Comparison of ENCODE assay signal across 26 cellular contexts in genomic region chr20:37505263-37506165, GRCh38. TPM values are rescaled to one million over a fixed set of nuclear protein-coding genes. Genes with fewer than 3 reads are reported as not detected.
DNase-seq lines count a peak whose midpoint lies in the region; ATAC-seq, FAIRE-seq and TF ChIP-seq lines count a peak whose summit lies in the region.
"Had no signal": no experiment of that assay in that cellular context is flagged by ENCODE, and none has a peak within 500 bp of the region (broad histone marks: within the 10 kb centered on the region; RNA-seq: fewer than 3 reads in every experiment).

No MANE protein-coding gene starts in this region.

- H3K4me1 ChIP-seq in left ventricle myocardium inferior (peaks cover 36% of the 10 kb centered on the region), HepG2 (ENCODE audit: insufficient read depth, low read length) (peaks cover 38% of the 10 kb centered on the region), PC-9 (replicated peaks; ENCODE audit: insufficient read depth) (no peaks in the 10 kb centered on the region; the same call in 1 of the 2 replicates), smooth muscle cell (ENCODE audit: low read depth) (peaks cover 9% of the 10 kb centered on the region), gastroesophageal sphincter (peaks cover 0 to 6% (median 0%) of the 10 kb centered on the region in 3 donors), foreskin keratinocyte (no peaks in the 10 kb centered on the region)
- H3K4me1 ChIP-seq: testis had no signal

- peak; percentile 43 for ATAC-seq in left ventricle myocardium superior
- peak; percentile 83 for ATAC-seq in HepG2
- no peak for ATAC-seq in gastroesophageal sphincter
- ATAC-seq in foreskin keratinocyte = no peak
- ATAC-seq: activated CD8-positive, alpha-beta T cell treated with anti-CD3 and anti-CD28 coated beads, Interleukin-2, amount 10 ng/mL, durations not matched to agents 7 days and 5 days had no signal

- H3K4me3 ChIP-seq in left ventricle myocardium inferior (no peak overlapping the region), HepG2 (replicated peaks in 1 of 3; ENCODE audit: insufficient read depth in 1 of 3, low read depth in 2 of 3, low read length in 3 of 3) (no peak overlapping the region; a peak in 1 of 6 replicates), PC-9 (no peak overlapping the region), smooth muscle cell (no peak overlapping the region), gastroesophageal sphincter (no peak overlapping the region)
- H3K4me3 ChIP-seq: testis had no signal

- TSS peak; percentile 76 for BruUV-seq in HepG2 (replicated peaks; lab: Mats Ljungman, UMichigan)
- BruUV-seq in PC-9 (replicated peaks; lab: Mats Ljungman, UMichigan) = no TSS peak

- CTCF ChIA-PET in RWPE1 (lab: Yijun Ruan, JAX) = interaction anchor here (0.5 to 0.7 kb wide), 3 partner anchors 144 to 1378 kb away, joined by 3 to 6 read pairs (median 3); no protein-coding TSS in a partner anchor
- CTCF ChIA-PET in HepG2 (lab: Yijun Ruan, JAX; ENCODE audit: low intra/inter-chr PET ratio, low total read pairs) = no interaction called here
- CTCF ChIA-PET in PC-9 (lab: Charles Lee) = no interaction called here

- in situ Hi-C loops in HepG2 (cut with HindIII; ENCODE audit: extremely low pct_ligation_motif_present, low pct_unique_long_range_greater_than_20kb) = no loop called here

- 0 out of 2 replicates have a peak overlapping the region, but pooled peaks have one; percentile 11 for H3K9ac ChIP-seq in HepG2 (ENCODE audit: insufficient read depth, low read depth, low read length)
- H3K9ac ChIP-seq in smooth muscle cell (ENCODE audit: low read depth) = no peak overlapping the region

- H3K27ac ChIP-seq in left ventricle myocardium inferior (replicated peaks) = no peak overlapping the region
- peak overlapping the region; percentile 64 for H3K27ac ChIP-seq in RWPE1
- H3K27ac ChIP-seq in HepG2 (ENCODE audit: extremely low read length, insufficient read depth, low read length) = peak overlapping the region; percentile 52
- H3K27ac ChIP-seq in PC-9 = no peak overlapping the region
- no peak overlapping the region for H3K27ac ChIP-seq in smooth muscle cell (ENCODE audit: low read depth)
- H3K27ac ChIP-seq in gastroesophageal sphincter = no peak overlapping the region
- H3K27ac ChIP-seq in foreskin keratinocyte = no peak overlapping the region
- H3K27ac ChIP-seq: testis had no signal

- WGBS in HepG2 (ENCODE audit: low lambda C conversion rate) = 5% methylated on average over 7 of the region's 7 CpGs
- 79% methylated on average over 7 of the region's 7 CpGs for WGBS in smooth muscle cell (ENCODE audit: low lambda C conversion rate)
- 67 to 77% methylated on average over 2 to 3 of the region's 7 CpGs for WGBS in gastroesophageal sphincter (ENCODE audit: low coverage in 1 of 2), 2 donors

- no peak for TF ChIP-seq RAD21 in HepG2 (CRISPR knock-in tag; IDR thresholded peaks at IDR 0.05)

- DNase-seq in left ventricle myocardium superior = no peak
- DNase-seq in left ventricle myocardium inferior = no peak
- no peak for DNase-seq in RWPE1 (ENCODE audit: low spot score)
- DNase-seq in HepG2 (ENCODE audit: low spot score) = peak; percentile 97
- DNase-seq in PC-9 = no peak
- DNase-seq in smooth muscle cell (lab: John Stamatoyannopoulos, UW; ENCODE audit: unreplicated experiment) = no peak
- no peak for DNase-seq in foreskin keratinocyte
- DNase-seq: activated CD8-positive, alpha-beta T cell treated with anti-CD3 and anti-CD28 coated beads, Interleukin-2, amount 10 ng/mL, durations not matched to agents 7 days and 5 days; activated naive CD4-positive, alpha-beta T cell treated with Interleukin-2 at 50 U/mL for 16 hours; activated T-cell treated with anti-CD3 and anti-CD28 coated beads, Interleukin-2, amount 50 U/mL, for 24 hours; amygdala; cortex of kidney; NCI-H1048; NCI-H2029 treated with DMSO at 0.1 percent for 48 hours; SHP77; stimulated activated CD4-positive, alpha-beta T cell treated with anti-CD3 and anti-CD28 coated beads, Interleukin-2, amount 100 ng/mL, for 48 hours; stimulated activated naive CD4-positive, alpha-beta T cell; SW 1271; testis had no signal

- H3K36me3 ChIP-seq in left ventricle myocardium inferior = peaks cover 10% of the 10 kb centered on the region
- H3K36me3 ChIP-seq in HepG2 (replicated peaks in 1 of 2; ENCODE audit: control insufficient read depth in 1 of 2, insufficient read depth in 2 of 2, low read length in 2 of 2) = 0 out of 5 replicates have a peak, but pooled peaks cover 0 to 10% of the 10 kb centered on the region in 2 experiments
- H3K36me3 ChIP-seq in PC-9 (ENCODE audit: low read depth) = no peaks in the 10 kb centered on the region
- no peaks in the 10 kb centered on the region for H3K36me3 ChIP-seq in smooth muscle cell (ENCODE audit: low read depth)
- peaks cover 0 to 27% of the 10 kb centered on the region in 2 donors for H3K36me3 ChIP-seq in gastroesophageal sphincter

- TF ChIP-seq POLR2A in HepG2 (IDR thresholded peaks at IDR 0.05; ENCODE audit: insufficient read depth in 1 of 2, low read depth in 2 of 2, low read length in 2 of 2) (no peak), gastroesophageal sphincter (IDR thresholded peaks at IDR 0.05) (no peak)

- peak in 1 of 2 experiments; percentile 77; a peak in 3 of 4 replicates for TF ChIP-seq EP300 in HepG2 (IDR thresholded peaks at IDR 0.05; ENCODE audit: low read depth in 2 of 2, low read length in 2 of 2)
- TF ChIP-seq EP300 in HepG2 (CRISPR knock-in tag; IDR thresholded peaks at IDR 0.05; ENCODE audit: borderline replicate concordance) = no peak
- TF ChIP-seq EP300 in gastroesophageal sphincter (IDR thresholded peaks at IDR 0.05) = no peak

- H3K9me2 ChIP-seq in PC-9 (ENCODE audit: insufficient read depth) = no peaks in the 10 kb centered on the region

- H3K79me2 ChIP-seq in HepG2 (ENCODE audit: insufficient read depth, low read length) = no peaks in the 10 kb centered on the region
- no peaks in the 10 kb centered on the region for H3K79me2 ChIP-seq in PC-9 (ENCODE audit: low read depth)
- H3K79me2 ChIP-seq in smooth muscle cell (ENCODE audit: low read depth) = no peaks in the 10 kb centered on the region

- intact Hi-C loops in left ventricle myocardium superior (cut with micrococcal nuclease) (no loop called here), left ventricle myocardium inferior (cut with micrococcal nuclease) (no loop called here), HepG2 (cut with micrococcal nuclease; ENCODE audit: unreplicated experiment) (loop anchor here (2.0 kb wide), 1 partner anchor 23 kb away; no protein-coding TSS in a partner anchor), PC-9 (cut with micrococcal nuclease; ENCODE audit: unreplicated experiment) (no loop called here)

- peak overlapping the region; percentile 59 for H3K4me2 ChIP-seq in HepG2 (ENCODE audit: low read depth, low read length)
- H3K4me2 ChIP-seq in PC-9 = no peak overlapping the region
- H3K4me2 ChIP-seq in smooth muscle cell = no peak overlapping the region

- peak; percentile 85 for FAIRE-seq in HepG2 (lab: Jason Lieb, UNC)
- FAIRE-seq: G401.6 had no signal

- TF ChIP-seq CTCF in left ventricle myocardium inferior (IDR thresholded peaks at IDR 0.05; ENCODE audit: borderline replicate concordance) = no peak
- no peak for TF ChIP-seq CTCF in RWPE1 (conservative IDR thresholded peaks at IDR 0.05; ENCODE audit: low read depth)
- no peak for TF ChIP-seq CTCF in HepG2 (CRISPR knock-in tag; IDR thresholded peaks at IDR 0.05)
- TF ChIP-seq CTCF in PC-9 (conservative IDR thresholded peaks at IDR 0.05) = no peak
- no peak for TF ChIP-seq CTCF in smooth muscle cell (IDR thresholded peaks at IDR 0.05; ENCODE audit: borderline replicate concordance, insufficient read depth, poor library complexity, severe bottlenecking)
- TF ChIP-seq CTCF in gastroesophageal sphincter (IDR thresholded peaks at IDR 0.05) = no peak
- TF ChIP-seq CTCF in foreskin keratinocyte (conservative IDR thresholded peaks at IDR 0.05) = no peak

- H3F3A ChIP-seq in PC-9 (ENCODE audit: insufficient read depth, low read depth) (peaks cover 5% of the 10 kb centered on the region; the same call in 1 of the 2 replicates), smooth muscle cell (ENCODE audit: low read depth) (peaks cover 4% of the 10 kb centered on the region)

- H4K20me1 ChIP-seq in HepG2 (ENCODE audit: insufficient read depth, low read length) (no peaks in the 10 kb centered on the region), PC-9 (ENCODE audit: insufficient read depth) (no peaks in the 10 kb centered on the region; the same call in 1 of the 2 replicates), smooth muscle cell (ENCODE audit: low read depth) (peaks cover 81% of the 10 kb centered on the region)

- no peaks in the 10 kb centered on the region for H3K27me3 ChIP-seq in left ventricle myocardium inferior (ENCODE audit: low read depth)
- no peaks in the 10 kb centered on the region for H3K27me3 ChIP-seq in HepG2 (ENCODE audit: control insufficient read depth in 1 of 2, insufficient read depth in 2 of 2, low read length in 2 of 2)
- H3K27me3 ChIP-seq in PC-9 (ENCODE audit: insufficient read depth, low read depth) = no peaks in the 10 kb centered on the region
- no peaks in the 10 kb centered on the region for H3K27me3 ChIP-seq in smooth muscle cell (ENCODE audit: low read depth)
- H3K27me3 ChIP-seq in gastroesophageal sphincter = no peaks in the 10 kb centered on the region
- no peaks in the 10 kb centered on the region for H3K27me3 ChIP-seq in foreskin keratinocyte
- H3K27me3 ChIP-seq: testis had no signal

- H3K9me3 ChIP-seq in left ventricle myocardium inferior (replicated peaks) (no peaks in the 10 kb centered on the region), HepG2 (ENCODE audit: low read length) (no peaks in the 10 kb centered on the region), PC-9 (ENCODE audit: insufficient read depth, low read depth) (no peaks in the 10 kb centered on the region), smooth muscle cell (replicated peaks; ENCODE audit: low read depth) (no peaks in the 10 kb centered on the region), gastroesophageal sphincter (no peaks in the 10 kb centered on the region)
- H3K9me3 ChIP-seq: testis had no signal

- H2AFZ ChIP-seq in HepG2 (ENCODE audit: low read length) (no peak overlapping the region), PC-9 (no peak overlapping the region), smooth muscle cell (ENCODE audit: low read depth) (no peak overlapping the region)

- POLR2A ChIA-PET in RWPE1 (lab: Yijun Ruan, JAX; ENCODE audit: low non-redundant PET) = no interaction called here
- POLR2A ChIA-PET in HepG2 (lab: Yijun Ruan, JAX) = interaction anchor here (0.9 to 3.6 kb wide), 13 partner anchors 11 to 326 kb away, joined by 3 to 44 read pairs (median 4); partner anchors contain the start of genes BLCAP, MANBAL, MROH8 and RPN2
- POLR2A ChIA-PET in PC-9 (lab: Charles Lee; ENCODE audit: unreplicated experiment) = no interaction called here

RNA-seq across cellular contexts. Expression of gene NNAT, which starts 15.5 kb away (rescaled TPM):
- total RNA-seq in left ventricle myocardium superior (0.25 TPM), left ventricle myocardium inferior (0.33 TPM), HepG2 (2016; rRNA removed; fragmentation: Illumina TruSeq; extraction: Trizol) (not detected in 2 replicates), PC-9 (2021) (not detected in 2 replicates), smooth muscle cell (6.5 TPM in 1 of 2 replicates, not detected in the other), gastroesophageal sphincter (1 to 10 TPM; 3.3 to 8.8 (median 7.7) TPM), foreskin keratinocyte (0.54 and 0.88 TPM in 2 replicates)
- total RNA-seq in HepG2 (2016; cell fraction: cytosol; rRNA removed; fragmentation: Illumina TruSeq; extraction: Trizol; ENCODE audit: low read depth) = not detected in 2 replicates
- total RNA-seq in HepG2 (2016; cell fraction: insoluble cytoplasmic fraction; rRNA removed; fragmentation: Illumina TruSeq; extraction: Trizol) = not detected in 2 replicates
- total RNA-seq in HepG2 (2016; cell fraction: membrane; rRNA removed; fragmentation: Illumina TruSeq; extraction: Trizol) = not detected in 2 replicates
- total RNA-seq in HepG2 (2016; cell fraction: nucleus; rRNA removed; fragmentation: Illumina TruSeq; extraction: Trizol) = not detected in 2 replicates
- polyA plus RNA-seq in HepG2 (2011; rRNA removed) (not detected in 2 replicates), smooth muscle cell (0.22 and 0.35 TPM in 2 replicates), foreskin keratinocyte (1.0 and 1.2 TPM in 2 replicates)
- not detected in 2 replicates for polyA plus RNA-seq in HepG2 (2011; cell fraction: cytosol; rRNA removed)
- not detected in 2 replicates for polyA plus RNA-seq in HepG2 (2011; cell fraction: nucleus; rRNA removed)
- 1.4 and 1.6 TPM in 2 replicates for polyA plus RNA-seq in HepG2 (2012)
- not detected in 2 replicates for polyA plus RNA-seq in HepG2 (2016; cell fraction: cytosol; fragmentation: Illumina TruSeq; extraction: Trizol; ENCODE audit: low read depth)
- polyA plus RNA-seq in HepG2 (2016; cell fraction: insoluble cytoplasmic fraction; fragmentation: Illumina TruSeq; extraction: Trizol; ENCODE audit: low read depth) = not detected in 2 replicates
- polyA plus RNA-seq in HepG2 (2016; cell fraction: membrane; fragmentation: Illumina TruSeq; extraction: Trizol; ENCODE audit: low read depth) = not detected in 2 replicates
- polyA plus RNA-seq in HepG2 (2016; cell fraction: nucleus; fragmentation: Illumina TruSeq; extraction: Trizol; ENCODE audit: insufficient read depth, low read depth) = not detected in 2 replicates
- not detected in 2 replicates for polyA minus RNA-seq in HepG2 (2011; rRNA and poly(A)+ RNA removed; ENCODE audit: low replicate concordance)
- not detected in 2 replicates for polyA minus RNA-seq in HepG2 (2011; cell fraction: cytosol; rRNA and poly(A)+ RNA removed)
- not detected in 2 replicates for polyA minus RNA-seq in HepG2 (2011; cell fraction: nucleus; rRNA and poly(A)+ RNA removed)
- total RNA-seq: bronchial epithelial cell, HT1080, LHCN-M2, mononuclear cell, NCI-H460 had no signal

RNA-seq across cellular contexts. Expression of gene BLCAP, which starts 22.2 kb away (rescaled TPM):
- total RNA-seq in left ventricle myocardium superior (93.8 TPM), left ventricle myocardium inferior (91.8 TPM), HepG2 (2016; rRNA removed; fragmentation: Illumina TruSeq; extraction: Trizol) (34.9 and 52.4 TPM in 2 replicates), PC-9 (2021) (99.9 and 109 TPM in 2 replicates), smooth muscle cell (45.9 and 50.7 TPM in 2 replicates), gastroesophageal sphincter (10 to 100 TPM; 37.7 to 65.5 (median 55.6) TPM), foreskin keratinocyte (80.5 and 82.5 TPM in 2 replicates)
- 17.2 and 22.5 TPM in 2 replicates for total RNA-seq in HepG2 (2016; cell fraction: cytosol; rRNA removed; fragmentation: Illumina TruSeq; extraction: Trizol; ENCODE audit: low read depth)
- 38.0 and 49.3 TPM in 2 replicates for total RNA-seq in HepG2 (2016; cell fraction: insoluble cytoplasmic fraction; rRNA removed; fragmentation: Illumina TruSeq; extraction: Trizol)
- total RNA-seq in HepG2 (2016; cell fraction: membrane; rRNA removed; fragmentation: Illumina TruSeq; extraction: Trizol) = 51.0 and 56.2 TPM in 2 replicates
- total RNA-seq in HepG2 (2016; cell fraction: nucleus; rRNA removed; fragmentation: Illumina TruSeq; extraction: Trizol) = 51.2 and 62.7 TPM in 2 replicates
- polyA plus RNA-seq in HepG2 (2011; rRNA removed) (86.8 and 87.3 TPM in 2 replicates), smooth muscle cell (34.2 and 49.2 TPM in 2 replicates), foreskin keratinocyte (71.9 and 87.3 TPM in 2 replicates)
- polyA plus RNA-seq in HepG2 (2011; cell fraction: cytosol; rRNA removed) = 70.1 and 103 TPM in 2 replicates
- polyA plus RNA-seq in HepG2 (2011; cell fraction: nucleus; rRNA removed) = 88.0 and 105 TPM in 2 replicates
- polyA plus RNA-seq in HepG2 (2012) = 48.1 and 53.7 TPM in 2 replicates
- 20.3 and 24.7 TPM in 2 replicates for polyA plus RNA-seq in HepG2 (2016; cell fraction: cytosol; fragmentation: Illumina TruSeq; extraction: Trizol; ENCODE audit: low read depth)
- 48.7 and 55.1 TPM in 2 replicates for polyA plus RNA-seq in HepG2 (2016; cell fraction: insoluble cytoplasmic fraction; fragmentation: Illumina TruSeq; extraction: Trizol; ENCODE audit: low read depth)
- 52.2 and 55.0 TPM in 2 replicates for polyA plus RNA-seq in HepG2 (2016; cell fraction: membrane; fragmentation: Illumina TruSeq; extraction: Trizol; ENCODE audit: low read depth)
- 97.6 and 101 TPM in 2 replicates for polyA plus RNA-seq in HepG2 (2016; cell fraction: nucleus; fragmentation: Illumina TruSeq; extraction: Trizol; ENCODE audit: insufficient read depth, low read depth)
- 129 and 137 TPM in 2 replicates for polyA minus RNA-seq in HepG2 (2011; rRNA and poly(A)+ RNA removed; ENCODE audit: low replicate concordance)
- polyA minus RNA-seq in HepG2 (2011; cell fraction: cytosol; rRNA and poly(A)+ RNA removed) = 28.5 and 36.9 TPM in 2 replicates
- 87.7 and 95.1 TPM in 2 replicates for polyA minus RNA-seq in HepG2 (2011; cell fraction: nucleus; rRNA and poly(A)+ RNA removed)

Comparison
In these comparisons a context has a peak if more than half of its experiments do, and no peak if none do; other contexts are left out.
1. ATAC-seq: peak in left ventricle myocardium superior (single experiment) and HepG2 (single experiment); none in gastroesophageal sphincter (single experiment) and foreskin keratinocyte (single experiment).
2. H3K27ac ChIP-seq: peak in RWPE1 (single experiment) and HepG2 (single experiment); none in left ventricle myocardium inferior (single experiment), PC-9 (single experiment), smooth muscle cell (single experiment), gastroesophageal sphincter (0 of 4) and foreskin keratinocyte (single experiment).